Comparison of ENCODE assay signal across 12 cellular contexts in the genomic region with DNA sequence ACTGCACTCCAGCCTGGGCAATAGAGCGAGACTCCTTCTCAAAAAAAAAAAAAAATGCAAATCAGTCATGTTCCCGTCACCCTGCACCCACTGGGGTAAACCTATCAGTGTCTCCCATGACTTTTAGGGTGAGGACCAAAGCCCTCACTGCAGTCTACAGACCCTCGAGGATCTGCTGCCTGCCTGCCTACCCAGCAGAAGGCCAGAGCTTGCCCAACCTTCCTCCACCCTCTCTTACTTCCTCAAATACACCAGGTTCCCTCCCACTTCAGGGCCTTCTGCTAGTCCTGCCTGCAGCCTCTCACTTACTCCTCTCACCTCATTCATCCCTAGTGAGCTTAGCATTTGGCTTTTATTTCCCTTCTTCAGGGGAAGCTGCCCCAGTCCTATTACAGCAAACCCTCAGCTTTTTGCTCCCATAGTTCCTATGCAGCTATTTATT. TPM values are rescaled to one million over a fixed set of nuclear protein-coding genes. Genes with fewer than 3 reads are reported as not detected.
A peak's percentile ranks its signal among the peaks of the same experiment; 100 is the strongest.
DNase-seq lines count a peak whose midpoint lies in the region; ATAC-seq and TF ChIP-seq lines count a peak whose summit lies in the region.
"Had no signal": no experiment of that assay in that cellular context is flagged by ENCODE, and none has a peak within 500 bp of the region (broad histone marks: within the 10 kb centered on the region; RNA-seq: fewer than 3 reads in every experiment).

No MANE protein-coding gene starts in this region.

- no peaks in the 10 kb centered on the region for H3K27me3 Mint-ChIP-seq in endodermal cell (ENCODE audit: insufficient read depth)

- peaks cover 7% of the 10 kb centered on the region for H3K9me3 ChIP-seq in endodermal cell (ENCODE audit: control insufficient read depth, low read length)
- H3K9me3 ChIP-seq: psoas muscle had no signal

- no peak overlapping the region for H3K4me3 Mint-ChIP-seq in endodermal cell

- DNase-seq in GM13977 (ENCODE audit: low spot score) (peak; percentile 32), NOMO-1 treated with DMSO at 0.1 percent for 48 hours (lab: John Stamatoyannopoulos, UW; ENCODE audit: unreplicated experiment) (peak; percentile 92), endodermal cell (peak; percentile 65), omental fat pad (ENCODE audit: low spot score) (no peak), NCI-H1105 treated with DMSO at 0.1 percent for 48 hours (lab: John Stamatoyannopoulos, UW) (no peak), foreskin keratinocyte (no peak)
- DNase-seq in stimulated activated CD4-positive, alpha-beta T cell treated with anti-CD3 and anti-CD28 coated beads, Interleukin-4, amount 100 ng/mL, for 1 hour = no peak
- DNase-seq: aorta, NCI-H2081 treated with DMSO at 0.1 percent for 48 hours, psoas muscle had no signal

- H3K27ac Mint-ChIP-seq in endodermal cell = peak overlapping the region; percentile 86

- H3K27me3 ChIP-seq in endodermal cell (ENCODE audit: control insufficient read depth, insufficient read depth, low read length, poor library complexity, severe bottlenecking) = no peaks in the 10 kb centered on the region
- no peaks in the 10 kb centered on the region for H3K27me3 ChIP-seq in foreskin keratinocyte

- peaks cover 5% of the 10 kb centered on the region for H3K9me3 Mint-ChIP-seq in endodermal cell

- H3K36me3 ChIP-seq in endodermal cell (ENCODE audit: control insufficient read depth, insufficient read depth, low read length) = no peaks in the 10 kb centered on the region

- TF ChIP-seq CTCF in GM13977 (IDR thresholded peaks at IDR 0.05; ENCODE audit: extremely low read depth, insufficient read depth, missing control alignments) (no peak), endodermal cell (conservative IDR thresholded peaks at IDR 0.05) (no peak), omental fat pad (IDR thresholded peaks at IDR 0.05) (no peak), foreskin keratinocyte (conservative IDR thresholded peaks at IDR 0.05) (no peak)

- H3K4me3 ChIP-seq in endodermal cell (ENCODE audit: low read length) = no peak overlapping the region
- H3K4me3 ChIP-seq: psoas muscle had no signal

- ATAC-seq in omental fat pad (ENCODE audit: low FRiP score) (peak; percentile 12), GM19328 (IDR thresholded peaks at IDR 0.05; ENCODE audit: unreplicated experiment) (no peak), foreskin keratinocyte (no peak)

- H3K9ac ChIP-seq in endodermal cell (ENCODE audit: extremely low read depth, low read length, poor library complexity, severe bottlenecking) = peak overlapping the region; percentile 44

- H3K4me1 Mint-ChIP-seq in endodermal cell = peaks cover 12% of the 10 kb centered on the region

- in situ Hi-C loops in GM13977 (cut with MboI; ENCODE audit: low pct_unique_long_range_greater_than_20kb, low sequenced_read_pairs, unreplicated experiment) = no loop called here

- WGBS in endodermal cell (ENCODE audit: insufficient coverage in 1 of 2, insufficient read length in 1 of 2), 2 experiments = 89 to 100% methylated on average over 2 to 3 of the region's 3 CpGs

- no peaks in the 10 kb centered on the region for H3K36me3 Mint-ChIP-seq in endodermal cell (ENCODE audit: low read depth)

- H3K27ac ChIP-seq in endodermal cell (ENCODE audit: low read depth, low read length) = no peak overlapping the region
- no peak overlapping the region for H3K27ac ChIP-seq in foreskin keratinocyte
- H3K27ac ChIP-seq: psoas muscle, VCaP had no signal

- H3K4me1 ChIP-seq in endodermal cell (ENCODE audit: control insufficient read depth, insufficient read depth, low read length) (peaks cover 15% of the 10 kb centered on the region), foreskin keratinocyte (peaks cover 20% of the 10 kb centered on the region)
- H3K4me1 ChIP-seq: psoas muscle had no signal

RNA-seq across cellular contexts. Expression of a gene that starts 17.7 kb away (rescaled TPM):
- 10 to 100 TPM; 35.5 to 36.3 TPM for total RNA-seq in endodermal cell
- 45.3 TPM for polyA plus RNA-seq in endodermal cell (2013, experiment 1 of 2)
- 45.3 TPM for polyA plus RNA-seq in endodermal cell (2013, experiment 2 of 2)
- total RNA-seq in omental fat pad = 10 to 100 TPM; 28.8 to 79.7 (median 37.0) TPM
- total RNA-seq in foreskin keratinocyte = 45.2 and 49.1 TPM in 2 replicates
- 31.7 and 35.3 TPM in 2 replicates for polyA plus RNA-seq in foreskin keratinocyte

RNA-seq across cellular contexts. Expression of a gene that starts 48.5 kb away (rescaled TPM):
- total RNA-seq in endodermal cell = under 1 TPM; 0.29 to 0.35 TPM
- polyA plus RNA-seq in endodermal cell (2013, experiment 1 of 2) = 0.25 TPM
- 0.29 TPM for polyA plus RNA-seq in endodermal cell (2013, experiment 2 of 2)
- under 1 TPM in 2 of 4 donors, not detected in 2; 0.09 to 0.24 TPM for total RNA-seq in omental fat pad
- total RNA-seq in foreskin keratinocyte = not detected in 2 replicates
- polyA plus RNA-seq in foreskin keratinocyte = not detected in 2 replicates
- polyA plus RNA-seq: aorta had no signal

Comparison
In these comparisons a context has a peak if more than half of its experiments do, and no peak if none do; other contexts are left out.
1. DNase-seq: peak in GM13977 (single experiment), NOMO-1 treated with DMSO at 0.1 percent for 48 hours (single experiment) and endodermal cell (single experiment); none in omental fat pad (single experiment), NCI-H1105 treated with DMSO at 0.1 percent for 48 hours (single experiment), foreskin keratinocyte (0 of 2) and stimulated activated CD4-positive, alpha-beta T cell treated with anti-CD3 and anti-CD28 coated beads, Interleukin-4, amount 100 ng/mL, for 1 hour (single experiment).